In genomic region chr17:36127199-36127881, GRCh38 we compare ENCODE assay signal across 19 cellular contexts. TPM values are rescaled to one million over a fixed set of nuclear protein-coding genes. Genes with fewer than 3 reads are reported as not detected.
DNase-seq lines count a peak whose midpoint lies in the region; ATAC-seq and TF ChIP-seq lines count a peak whose summit lies in the region.
"Had no signal": no experiment of that assay in that cellular context is flagged by ENCODE, and none has a peak within 500 bp of the region (broad histone marks: within the 10 kb centered on the region; RNA-seq: fewer than 3 reads in every experiment).

No MANE protein-coding gene starts in this region.

- H3K4me2 ChIP-seq in smooth muscle cell = no peak overlapping the region

- H3K9me3 Mint-ChIP-seq in activated CD8-positive, alpha-beta T cell treated with anti-CD3 and anti-CD28 coated beads for 36 hours = peaks cover 10% of the 10 kb centered on the region
- H3K9me3 Mint-ChIP-seq in activated CD8-positive, alpha-beta T cell treated with anti-CD3 and anti-CD28 coated beads, Interleukin-2, amount 10 ng/mL, durations not matched to agents 7 days and 5 days (ENCODE audit: insufficient read depth) = peaks cover 8% of the 10 kb centered on the region
- H3K9me3 Mint-ChIP-seq in activated CD4-positive, alpha-beta memory T cell treated with anti-CD3 and anti-CD28 coated beads, Interleukin-2, amount 10 ng/mL, durations not matched to agents 7 days and 5 days = peaks cover 20% of the 10 kb centered on the region
- peaks cover 9% of the 10 kb centered on the region for H3K9me3 Mint-ChIP-seq in activated T-helper 1 cell treated with anti-CD3 and anti-CD28 coated beads, Interleukin-12 subunit alpha, Interleukin-12 subunit beta, Interleukin-2, Interleukin-4 antibody, amounts not matched to agents 30 ng/mL and 10 ng/mL and 1 ng/mL, durations not matched to agents 14 hours and 24 hours and 36 hours

- H3K4me3 ChIP-seq in Peyer's patch = no peak overlapping the region
- H3K4me3 ChIP-seq in transverse colon = no peak overlapping the region
- no peak overlapping the region for H3K4me3 ChIP-seq in smooth muscle cell
- H3K4me3 ChIP-seq: GM23248, pancreas, suprapubic skin had no signal

- H3K4me1 ChIP-seq in Peyer's patch (peaks cover 0 to 24% (median 13%) of the 10 kb centered on the region in 4 donors), transverse colon (peaks cover 10 to 55% (median 16%) of the 10 kb centered on the region in 4 donors), smooth muscle cell (ENCODE audit: low read depth) (no peaks in the 10 kb centered on the region)
- H3K4me1 ChIP-seq: pancreas, suprapubic skin had no signal

- no peak for TF ChIP-seq CTCF in activated CD8-positive, alpha-beta T cell treated with anti-CD3 and anti-CD28 coated beads for 36 hours (IDR thresholded peaks at IDR 0.05)
- TF ChIP-seq CTCF in Peyer's patch (IDR thresholded peaks at IDR 0.05) (no peak), transverse colon (IDR thresholded peaks at IDR 0.05) (no peak), smooth muscle cell (IDR thresholded peaks at IDR 0.05; ENCODE audit: borderline replicate concordance, insufficient read depth, poor library complexity, severe bottlenecking) (no peak)

- POLR2A ChIA-PET in activated CD8-positive, alpha-beta T cell treated with anti-CD3 and anti-CD28 coated beads for 36 hours (lab: Charles Lee) = interaction anchor here (0.5 kb wide), 1 partner anchor 9 kb away, joined by 3 read pairs; no protein-coding TSS in a partner anchor
- POLR2A ChIA-PET in activated CD8-positive, alpha-beta T cell treated with anti-CD3 and anti-CD28 coated beads, Interleukin-2, amount 10 ng/mL, durations not matched to agents 7 days and 5 days (lab: Charles Lee) = no interaction called here
- POLR2A ChIA-PET in activated CD4-positive, alpha-beta memory T cell treated with anti-CD3 and anti-CD28 coated beads, Interleukin-2, amount 10 ng/mL, durations not matched to agents 7 days and 5 days (lab: Charles Lee) = no interaction called here

- H3K27ac ChIP-seq in Peyer's patch (peak overlapping the region in 2 of 4 donors; percentile 48 to 74), transverse colon (peak overlapping the region; percentile 70 to 81 (median 72)), smooth muscle cell (ENCODE audit: low read depth) (no peak overlapping the region)
- H3K27ac ChIP-seq: 22Rv1, GM23248, pancreas, suprapubic skin had no signal

- no peak overlapping the region for H3K27ac Mint-ChIP-seq in activated CD8-positive, alpha-beta T cell treated with anti-CD3 and anti-CD28 coated beads for 36 hours
- no peak overlapping the region for H3K27ac Mint-ChIP-seq in activated CD8-positive, alpha-beta T cell treated with anti-CD3 and anti-CD28 coated beads, Interleukin-2, amount 10 ng/mL, durations not matched to agents 7 days and 5 days
- H3K27ac Mint-ChIP-seq in activated CD4-positive, alpha-beta memory T cell treated with anti-CD3 and anti-CD28 coated beads, Interleukin-2, amount 10 ng/mL, durations not matched to agents 7 days and 5 days = no peak overlapping the region
- no peak overlapping the region for H3K27ac Mint-ChIP-seq in activated T-helper 1 cell treated with anti-CD3 and anti-CD28 coated beads, Interleukin-12 subunit alpha, Interleukin-12 subunit beta, Interleukin-2, Interleukin-4 antibody, amounts not matched to agents 30 ng/mL and 10 ng/mL and 1 ng/mL, durations not matched to agents 14 hours and 24 hours and 36 hours
- H3K27ac Mint-ChIP-seq: CD4-positive, CD25-positive, alpha-beta regulatory T cell; mesothelial cell of epicardium had no signal

- H3K4me1 Mint-ChIP-seq in activated CD8-positive, alpha-beta T cell treated with anti-CD3 and anti-CD28 coated beads for 36 hours (ENCODE audit: low read depth) = peaks cover 16% of the 10 kb centered on the region
- H3K4me1 Mint-ChIP-seq in activated CD8-positive, alpha-beta T cell treated with anti-CD3 and anti-CD28 coated beads, Interleukin-2, amount 10 ng/mL, durations not matched to agents 7 days and 5 days (ENCODE audit: low read depth) = peaks cover 4% of the 10 kb centered on the region
- no peaks in the 10 kb centered on the region for H3K4me1 Mint-ChIP-seq in activated CD4-positive, alpha-beta memory T cell treated with anti-CD3 and anti-CD28 coated beads, Interleukin-2, amount 10 ng/mL, durations not matched to agents 7 days and 5 days
- no peaks in the 10 kb centered on the region for H3K4me1 Mint-ChIP-seq in activated T-helper 1 cell treated with anti-CD3 and anti-CD28 coated beads, Interleukin-12 subunit alpha, Interleukin-12 subunit beta, Interleukin-2, Interleukin-4 antibody, amounts not matched to agents 30 ng/mL and 10 ng/mL and 1 ng/mL, durations not matched to agents 14 hours and 24 hours and 36 hours (ENCODE audit: low read depth)
- H3K4me1 Mint-ChIP-seq: CD4-positive, CD25-positive, alpha-beta regulatory T cell; mesothelial cell of epicardium had no signal

- peak; percentile 56 for ATAC-seq in activated CD8-positive, alpha-beta T cell treated with anti-CD3 and anti-CD28 coated beads for 36 hours
- no peak for ATAC-seq in activated CD8-positive, alpha-beta T cell treated with anti-CD3 and anti-CD28 coated beads, Interleukin-2, amount 10 ng/mL, durations not matched to agents 7 days and 5 days
- peak; percentile 60 for ATAC-seq in HG02759 (IDR thresholded peaks at IDR 0.05; ENCODE audit: unreplicated experiment)

- peak; percentile 18 for DNase-seq in activated CD8-positive, alpha-beta T cell treated with anti-CD3 and anti-CD28 coated beads for 36 hours
- DNase-seq in activated CD8-positive, alpha-beta T cell treated with anti-CD3 and anti-CD28 coated beads, Interleukin-2, amount 10 ng/mL, durations not matched to agents 7 days and 5 days = no peak
- DNase-seq in Peyer's patch = peak in 2 of 3 donors; percentile 79 to 84
- no peak for DNase-seq in transverse colon
- no peak for DNase-seq in activated CD4-positive, alpha-beta memory T cell treated with anti-CD3 and anti-CD28 coated beads, Interleukin-2, amount 10 ng/mL, durations not matched to agents 7 days and 5 days
- DNase-seq in smooth muscle cell (lab: John Stamatoyannopoulos, UW; ENCODE audit: unreplicated experiment) = no peak
- no peak for DNase-seq in activated T-helper 1 cell treated with anti-CD3 and anti-CD28 coated beads, Interleukin-12 subunit alpha, Interleukin-12 subunit beta, Interleukin-2, Interleukin-4 antibody, amounts not matched to agents 30 ng/mL and 10 ng/mL and 1 ng/mL, durations not matched to agents 14 hours and 24 hours and 36 hours (ENCODE audit: low spot score)
- DNase-seq: activated CD4-positive, CD25-positive, alpha-beta regulatory T cell treated with anti-CD3 and anti-CD28 coated beads, Interleukin-2, amount 50 U/mL, for 72 hours; CD4-positive, CD25-positive, alpha-beta regulatory T cell; GM23248; kidney; NCI-H1105 treated with DMSO at 0.1 percent for 48 hours; NCI-H446; pancreas; stimulated activated CD4-positive, alpha-beta T cell treated with anti-CD3 and anti-CD28 coated beads, Interleukin-12 subunit alpha, Interleukin-12 subunit beta, amount 100 ng/mL, for 4 hours had no signal

- H3K36me3 Mint-ChIP-seq in activated CD8-positive, alpha-beta T cell treated with anti-CD3 and anti-CD28 coated beads for 36 hours (ENCODE audit: low read depth) = peaks cover 8% of the 10 kb centered on the region
- peaks cover 5% of the 10 kb centered on the region for H3K36me3 Mint-ChIP-seq in activated CD8-positive, alpha-beta T cell treated with anti-CD3 and anti-CD28 coated beads, Interleukin-2, amount 10 ng/mL, durations not matched to agents 7 days and 5 days (ENCODE audit: low read depth)
- H3K36me3 Mint-ChIP-seq in activated CD4-positive, alpha-beta memory T cell treated with anti-CD3 and anti-CD28 coated beads, Interleukin-2, amount 10 ng/mL, durations not matched to agents 7 days and 5 days (ENCODE audit: low read depth) = peaks cover 13% of the 10 kb centered on the region
- H3K36me3 Mint-ChIP-seq in activated T-helper 1 cell treated with anti-CD3 and anti-CD28 coated beads, Interleukin-12 subunit alpha, Interleukin-12 subunit beta, Interleukin-2, Interleukin-4 antibody, amounts not matched to agents 30 ng/mL and 10 ng/mL and 1 ng/mL, durations not matched to agents 14 hours and 24 hours and 36 hours (ENCODE audit: low read depth) = no peaks in the 10 kb centered on the region
- H3K36me3 Mint-ChIP-seq: CD4-positive, CD25-positive, alpha-beta regulatory T cell; mesothelial cell of epicardium had no signal

- H3K79me2 ChIP-seq in smooth muscle cell (ENCODE audit: low read depth) = no peaks in the 10 kb centered on the region

- no peak overlapping the region for H3K9ac ChIP-seq in smooth muscle cell (ENCODE audit: low read depth)
- H3K9ac ChIP-seq: GM23248 had no signal

- CTCF ChIA-PET in activated CD8-positive, alpha-beta T cell treated with anti-CD3 and anti-CD28 coated beads for 36 hours (lab: Charles Lee) = interaction anchor here (0.7 to 3.8 kb wide), 7 partner anchors 15 to 158 kb away, joined by 3 to 19 read pairs (median 3); no protein-coding TSS in a partner anchor
- CTCF ChIA-PET in activated CD8-positive, alpha-beta T cell treated with anti-CD3 and anti-CD28 coated beads, Interleukin-2, amount 10 ng/mL, durations not matched to agents 7 days and 5 days (lab: Charles Lee) = interaction anchor here (1.2 kb wide), 1 partner anchor 22 kb away, joined by 3 read pairs; no protein-coding TSS in a partner anchor
- CTCF ChIA-PET in activated CD4-positive, alpha-beta memory T cell treated with anti-CD3 and anti-CD28 coated beads, Interleukin-2, amount 10 ng/mL, durations not matched to agents 7 days and 5 days (lab: Charles Lee) = no interaction called here

- TF ChIP-seq POLR2A in Peyer's patch (IDR thresholded peaks at IDR 0.05) (no peak), transverse colon (IDR thresholded peaks at IDR 0.05) (no peak)

- intact Hi-C loops in activated CD8-positive, alpha-beta T cell treated with anti-CD3 and anti-CD28 coated beads for 36 hours (cut with micrococcal nuclease) = no loop called here
- intact Hi-C loops in transverse colon (cut with DNase I; ENCODE audit: low total_unique reads) = no loop called here
- intact Hi-C loops in activated T-helper 1 cell treated with anti-CD3 and anti-CD28 coated beads, Interleukin-12 subunit alpha, Interleukin-12 subunit beta, Interleukin-2, Interleukin-4 antibody, amounts not matched to agents 30 ng/mL and 10 ng/mL and 1 ng/mL, durations not matched to agents 14 hours and 24 hours and 36 hours (cut with micrococcal nuclease) = no loop called here

- H3K9me3 ChIP-seq in Peyer's patch (peaks cover 0 to 20% (median 8%) of the 10 kb centered on the region in 4 donors), transverse colon (peaks cover 13 to 17% of the 10 kb centered on the region in 2 donors), smooth muscle cell (replicated peaks; ENCODE audit: low read depth) (no peaks in the 10 kb centered on the region)
- H3K9me3 ChIP-seq: pancreas had no signal

- H4K20me1 ChIP-seq in smooth muscle cell (ENCODE audit: low read depth) = no peaks in the 10 kb centered on the region

- TF ChIP-seq EP300 in transverse colon (IDR thresholded peaks at IDR 0.05; ENCODE audit: low read depth) = peak; percentile 9

- no peaks in the 10 kb centered on the region for H3K36me3 ChIP-seq in Peyer's patch
- H3K36me3 ChIP-seq in transverse colon = no peaks in the 10 kb centered on the region
- no peaks in the 10 kb centered on the region for H3K36me3 ChIP-seq in smooth muscle cell (ENCODE audit: low read depth)
- H3K36me3 ChIP-seq: pancreas, suprapubic skin had no signal

- no peak overlapping the region for H3K4me3 Mint-ChIP-seq in activated CD8-positive, alpha-beta T cell treated with anti-CD3 and anti-CD28 coated beads for 36 hours
- no peak overlapping the region for H3K4me3 Mint-ChIP-seq in activated CD8-positive, alpha-beta T cell treated with anti-CD3 and anti-CD28 coated beads, Interleukin-2, amount 10 ng/mL, durations not matched to agents 7 days and 5 days
- no peak overlapping the region for H3K4me3 Mint-ChIP-seq in activated CD4-positive, alpha-beta memory T cell treated with anti-CD3 and anti-CD28 coated beads, Interleukin-2, amount 10 ng/mL, durations not matched to agents 7 days and 5 days
- H3K4me3 Mint-ChIP-seq in activated T-helper 1 cell treated with anti-CD3 and anti-CD28 coated beads, Interleukin-12 subunit alpha, Interleukin-12 subunit beta, Interleukin-2, Interleukin-4 antibody, amounts not matched to agents 30 ng/mL and 10 ng/mL and 1 ng/mL, durations not matched to agents 14 hours and 24 hours and 36 hours = no peak overlapping the region
- H3K4me3 Mint-ChIP-seq: CD4-positive, CD25-positive, alpha-beta regulatory T cell; mesothelial cell of epicardium had no signal

- WGBS in transverse colon (ENCODE audit: low coverage in 1 of 2), 2 donors = 52 to 69% methylated on average over 4 to 7 of the region's 7 CpGs
- 85% methylated on average over 7 of the region's 7 CpGs for WGBS in smooth muscle cell (ENCODE audit: low lambda C conversion rate)

- H3F3A ChIP-seq in smooth muscle cell (ENCODE audit: low read depth) = no peaks in the 10 kb centered on the region

- H3K27me3 Mint-ChIP-seq in activated CD8-positive, alpha-beta T cell treated with anti-CD3 and anti-CD28 coated beads for 36 hours = peaks cover 2% of the 10 kb centered on the region
- peaks cover 21% of the 10 kb centered on the region for H3K27me3 Mint-ChIP-seq in activated CD8-positive, alpha-beta T cell treated with anti-CD3 and anti-CD28 coated beads, Interleukin-2, amount 10 ng/mL, durations not matched to agents 7 days and 5 days (ENCODE audit: low read depth)
- H3K27me3 Mint-ChIP-seq in activated CD4-positive, alpha-beta memory T cell treated with anti-CD3 and anti-CD28 coated beads, Interleukin-2, amount 10 ng/mL, durations not matched to agents 7 days and 5 days = peaks cover 14% of the 10 kb centered on the region
- peaks cover 8% of the 10 kb centered on the region for H3K27me3 Mint-ChIP-seq in activated T-helper 1 cell treated with anti-CD3 and anti-CD28 coated beads, Interleukin-12 subunit alpha, Interleukin-12 subunit beta, Interleukin-2, Interleukin-4 antibody, amounts not matched to agents 30 ng/mL and 10 ng/mL and 1 ng/mL, durations not matched to agents 14 hours and 24 hours and 36 hours (ENCODE audit: insufficient read depth)

- H2AFZ ChIP-seq in smooth muscle cell (ENCODE audit: low read depth) = no peak overlapping the region
- H2AFZ ChIP-seq: GM23248 had no signal

- in situ Hi-C loops in transverse colon (cut with MboI; ENCODE audit: low pct_ligation_motif_present in 1 of 4, low pct_unique_long_range_greater_than_20kb in 1 of 4, low sequenced_read_pairs in 3 of 4) = no loop called here

- H3K27me3 ChIP-seq in Peyer's patch (no peaks in the 10 kb centered on the region), transverse colon (no peaks in the 10 kb centered on the region), smooth muscle cell (ENCODE audit: low read depth) (peaks cover 16% of the 10 kb centered on the region)
- H3K27me3 ChIP-seq: pancreas had no signal

RNA-seq across cellular contexts. Expression of gene CCL4, which starts 23.7 kb away (rescaled TPM):
- 100 to 1,000 TPM; 287 to 290 TPM for total RNA-seq in activated CD8-positive, alpha-beta T cell treated with anti-CD3 and anti-CD28 coated beads for 36 hours
- total RNA-seq in activated CD8-positive, alpha-beta T cell treated with anti-CD3 and anti-CD28 coated beads, Interleukin-2, amount 10 ng/mL, durations not matched to agents 7 days and 5 days = 1 to 10 TPM; 6.5 to 6.7 TPM
- total RNA-seq in Peyer's patch (1 to 10 TPM in 2 of 4 donors, not detected in 2; 1.1 to 1.5 TPM), transverse colon (10 to 100 TPM in 1 of 4 donors, 1 to 10 TPM in 1, not detected in 2; 4.2 to 10.8 TPM), smooth muscle cell (0.81 and 1.3 TPM in 2 replicates)
- total RNA-seq in activated CD4-positive, alpha-beta memory T cell treated with anti-CD3 and anti-CD28 coated beads, Interleukin-2, amount 10 ng/mL, durations not matched to agents 7 days and 5 days = 10 to 100 TPM; 46.8 to 50.4 TPM
- 1.5 TPM in 1 of 2 replicates, not detected in the other for polyA plus RNA-seq in smooth muscle cell
- 1,230 and 1,243 TPM in 2 replicates for total RNA-seq in activated T-helper 1 cell treated with anti-CD3 and anti-CD28 coated beads, Interleukin-12 subunit alpha, Interleukin-12 subunit beta, Interleukin-2, Interleukin-4 antibody, amounts not matched to agents 30 ng/mL and 10 ng/mL and 1 ng/mL, durations not matched to agents 14 hours and 24 hours and 36 hours
- total RNA-seq: GM23248, mesothelial cell of epicardium had no signal
- polyA plus RNA-seq: GM23248 had no signal

RNA-seq across cellular contexts. Expression of gene CCL3, which starts 37.4 kb away (rescaled TPM):
- 100 to 1,000 TPM; 230 to 253 TPM for total RNA-seq in activated CD8-positive, alpha-beta T cell treated with anti-CD3 and anti-CD28 coated beads for 36 hours
- total RNA-seq in activated CD8-positive, alpha-beta T cell treated with anti-CD3 and anti-CD28 coated beads, Interleukin-2, amount 10 ng/mL, durations not matched to agents 7 days and 5 days = 1 to 10 TPM; 4.2 to 5.1 TPM
- total RNA-seq in Peyer's patch (1 to 10 TPM in 1 of 4 donors, under 1 TPM in 1, not detected in 2; 0.80 to 5.8 TPM), transverse colon (1 to 10 TPM in 2 of 4 donors, not detected in 2; 1.1 to 4.4 TPM), smooth muscle cell (1.3 and 4.8 TPM in 2 replicates)
- total RNA-seq in activated CD4-positive, alpha-beta memory T cell treated with anti-CD3 and anti-CD28 coated beads, Interleukin-2, amount 10 ng/mL, durations not matched to agents 7 days and 5 days = 100 to 1,000 TPM; 106 to 112 TPM
- polyA plus RNA-seq in smooth muscle cell = 0.63 and 6.7 TPM in 2 replicates
- total RNA-seq in activated T-helper 1 cell treated with anti-CD3 and anti-CD28 coated beads, Interleukin-12 subunit alpha, Interleukin-12 subunit beta, Interleukin-2, Interleukin-4 antibody, amounts not matched to agents 30 ng/mL and 10 ng/mL and 1 ng/mL, durations not matched to agents 14 hours and 24 hours and 36 hours = 1,244 and 1,261 TPM in 2 replicates
- total RNA-seq: CD4-positive, CD25-positive, alpha-beta regulatory T cell; GM23248; mesothelial cell of epicardium had no signal
- polyA plus RNA-seq: GM23248 had no signal

RNA-seq across cellular contexts. Expression of gene TBC1D3B, which starts 49.1 kb away (rescaled TPM):
- total RNA-seq in activated CD8-positive, alpha-beta T cell treated with anti-CD3 and anti-CD28 coated beads for 36 hours = 1 to 10 TPM; 6.6 to 9.0 TPM
- total RNA-seq in activated CD8-positive, alpha-beta T cell treated with anti-CD3 and anti-CD28 coated beads, Interleukin-2, amount 10 ng/mL, durations not matched to agents 7 days and 5 days = 1 to 10 TPM; 6.7 to 8.1 TPM
- total RNA-seq in Peyer's patch (10 to 100 TPM in 2 of 4 donors, 1 to 10 TPM in 2; 3.4 to 69.3 (median 11.7) TPM), transverse colon (10 to 100 TPM in 1 of 4 donors, 1 to 10 TPM in 1, not detected in 2; 5.2 to 12.1 TPM), smooth muscle cell (not detected in 2 replicates)
- 1 to 10 TPM; 6.8 to 9.5 TPM for total RNA-seq in activated CD4-positive, alpha-beta memory T cell treated with anti-CD3 and anti-CD28 coated beads, Interleukin-2, amount 10 ng/mL, durations not matched to agents 7 days and 5 days
- polyA plus RNA-seq in smooth muscle cell = 1.4 and 2.8 TPM in 2 replicates
- 7.1 and 9.1 TPM in 2 replicates for total RNA-seq in activated T-helper 1 cell treated with anti-CD3 and anti-CD28 coated beads, Interleukin-12 subunit alpha, Interleukin-12 subunit beta, Interleukin-2, Interleukin-4 antibody, amounts not matched to agents 30 ng/mL and 10 ng/mL and 1 ng/mL, durations not matched to agents 14 hours and 24 hours and 36 hours
- total RNA-seq: GM23248 had no signal
- polyA plus RNA-seq: CD4-positive, CD25-positive, alpha-beta regulatory T cell had no signal

Comparison
In these comparisons a context has a peak if more than half of its experiments do, and no peak if none do; other contexts are left out.
1. DNase-seq: peak in activated CD8-positive, alpha-beta T cell treated with anti-CD3 and anti-CD28 coated beads for 36 hours (single experiment) and Peyer's patch (2 of 3); none in activated CD8-positive, alpha-beta T cell treated with anti-CD3 and anti-CD28 coated beads, Interleukin-2, amount 10 ng/mL, durations not matched to agents 7 days and 5 days (single experiment), transverse colon (single experiment), activated CD4-positive, alpha-beta memory T cell treated with anti-CD3 and anti-CD28 coated beads, Interleukin-2, amount 10 ng/mL, durations not matched to agents 7 days and 5 days (single experiment), smooth muscle cell (single experiment) and activated T-helper 1 cell treated with anti-CD3 and anti-CD28 coated beads, Interleukin-12 subunit alpha, Interleukin-12 subunit beta, Interleukin-2, Interleukin-4 antibody, amounts not matched to agents 30 ng/mL and 10 ng/mL and 1 ng/mL, durations not matched to agents 14 hours and 24 hours and 36 hours (single experiment).
2. RNA of gene CCL4, which starts 23.7 kb away (total RNA-seq): 1,230 to 1,243 TPM in activated T-helper 1 cell treated with anti-CD3 and anti-CD28 coated beads, Interleukin-12 subunit alpha, Interleukin-12 subunit beta, Interleukin-2, Interleukin-4 antibody, amounts not matched to agents 30 ng/mL and 10 ng/mL and 1 ng/mL, durations not matched to agents 14 hours and 24 hours and 36 hours and 287 to 290 TPM in activated CD8-positive, alpha-beta T cell treated with anti-CD3 and anti-CD28 coated beads for 36 hours; 46.8 to 50.4 TPM in activated CD4-positive, alpha-beta memory T cell treated with anti-CD3 and anti-CD28 coated beads, Interleukin-2, amount 10 ng/mL, durations not matched to agents 7 days and 5 days, 6.5 to 6.7 TPM in activated CD8-positive, alpha-beta T cell treated with anti-CD3 and anti-CD28 coated beads, Interleukin-2, amount 10 ng/mL, durations not matched to agents 7 days and 5 days, 4.2 to 10.8 TPM in transverse colon, 1.1 to 1.5 TPM in Peyer's patch and 0.81 to 1.3 TPM in smooth muscle cell; every median in the first group is over 4 times any median in the second.
3. RNA of gene CCL3, which starts 37.4 kb away (total RNA-seq): 1,244 to 1,261 TPM in activated T-helper 1 cell treated with anti-CD3 and anti-CD28 coated beads, Interleukin-12 subunit alpha, Interleukin-12 subunit beta, Interleukin-2, Interleukin-4 antibody, amounts not matched to agents 30 ng/mL and 10 ng/mL and 1 ng/mL, durations not matched to agents 14 hours and 24 hours and 36 hours, 230 to 253 TPM in activated CD8-positive, alpha-beta T cell treated with anti-CD3 and anti-CD28 coated beads for 36 hours and 106 to 112 TPM in activated CD4-positive, alpha-beta memory T cell treated with anti-CD3 and anti-CD28 coated beads, Interleukin-2, amount 10 ng/mL, durations not matched to agents 7 days and 5 days; 4.2 to 5.1 TPM in activated CD8-positive, alpha-beta T cell treated with anti-CD3 and anti-CD28 coated beads, Interleukin-2, amount 10 ng/mL, durations not matched to agents 7 days and 5 days, 1.3 to 4.8 TPM in smooth muscle cell, 1.1 to 4.4 TPM in transverse colon and 0.80 to 5.8 TPM in Peyer's patch; every median in the first group is over 10 times any median in the second.